In genomic region chr9:9299134-9299533, GRCh38 we compare ENCODE assay signal across 2 cellular contexts.
TF ChIP-seq lines count a peak whose summit lies in the region.

No MANE protein-coding gene starts in this region.

TF ChIP-seq in SK-N-SH, 30 proteins besides CTCF, POLR2A, EP300 and RAD21 (continued from another document):
- TF ChIP-seq USF1 (IDR thresholded peaks at IDR 0.05; ENCODE audit: borderline replicate concordance, low read depth) = no peak
- no peak for TF ChIP-seq FOXM1 (IDR thresholded peaks at IDR 0.05; ENCODE audit: low read depth)
- TF ChIP-seq FOXJ3 (CRISPR knock-in tag; IDR thresholded peaks at IDR 0.05) = no peak
- no peak for TF ChIP-seq MEF2A (IDR thresholded peaks at IDR 0.05; ENCODE audit: borderline replicate concordance, low read depth)

TF ChIP-seq in SK-N-SH treated with all-trans-retinoic acid at 6 μM for 48 hours, 23 proteins besides CTCF, POLR2A, EP300 and RAD21 (continued from another document):
- TF ChIP-seq POU6F1 (CRISPR knock-in tag; IDR thresholded peaks at IDR 0.05; ENCODE audit: borderline replicate concordance, low read depth) (no peak), CREB5 (CRISPR knock-in tag; IDR thresholded peaks at IDR 0.05; ENCODE audit: low read depth) (no peak), ZNF70 (CRISPR knock-in tag; IDR thresholded peaks at IDR 0.05) (no peak), CSDC2 (CRISPR knock-in tag; IDR thresholded peaks at IDR 0.05) (no peak), ZNF565 (CRISPR knock-in tag; conservative IDR thresholded peaks at IDR 0.05; ENCODE audit: low read depth) (no peak)
